24 cellular contexts compared by ENCODE assay signal in the genomic region with DNA sequence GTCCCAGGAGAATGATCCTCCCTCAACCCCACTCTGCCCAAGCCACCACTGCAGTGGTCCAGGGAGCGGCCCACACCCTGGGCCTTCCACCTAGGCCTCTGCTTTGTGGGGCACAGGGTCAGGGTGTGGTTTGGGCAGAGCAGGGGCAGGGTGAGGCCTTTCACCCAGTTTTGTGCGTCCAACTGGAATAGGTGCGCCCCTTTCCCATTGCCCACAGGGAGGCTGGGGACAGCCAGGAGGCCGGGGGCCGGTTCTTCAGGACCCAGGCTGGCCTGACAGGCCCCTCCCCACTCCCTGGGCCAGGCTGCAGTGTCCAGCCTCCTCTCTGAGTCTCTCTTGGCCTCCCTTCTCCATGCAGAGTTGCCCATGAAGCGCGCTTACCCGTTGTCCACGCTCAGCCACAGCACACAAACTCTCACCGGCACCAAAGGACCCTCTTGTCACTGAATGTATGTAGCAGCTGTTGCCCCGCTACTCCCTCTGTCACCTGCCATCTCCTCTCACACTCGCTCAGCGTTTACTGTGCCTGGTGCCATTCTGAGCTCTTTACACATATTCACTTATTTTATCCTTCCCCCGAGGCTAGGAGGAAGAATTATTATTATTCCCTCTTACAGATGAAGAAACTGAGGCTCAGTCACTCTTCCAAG. TPM values are rescaled to one million over a fixed set of nuclear protein-coding genes. Genes with fewer than 3 reads are reported as not detected.
"Had no signal": no experiment of that assay in that cellular context is flagged by ENCODE, and none has a peak within 500 bp of the region (broad histone marks: within the 10 kb centered on the region; RNA-seq: fewer than 3 reads in every experiment).

No MANE protein-coding gene starts in this region.

- H3K4me3 ChIP-seq: coronary artery, gastrocnemius medialis, heart left ventricle, mucosa of descending colon, psoas muscle had no signal

- H3K9me3 Mint-ChIP-seq: activated CD8-positive, alpha-beta T cell treated with anti-CD3 and anti-CD28 coated beads for 36 hours; activated naive CD4-positive, alpha-beta T cell treated with anti-CD3 and anti-CD28 coated beads for 36 hours; central memory CD8-positive, alpha-beta T cell; memory B cell; naive B cell; neural crest cell; stimulated activated effector memory CD8-positive, alpha-beta T cell treated with anti-CD3 and anti-CD28 coated beads, Interleukin-12 subunit alpha, Interleukin-12 subunit beta, amount 100 ng/mL, for 72 hours; T-helper 2 cell treated with Interferon-gamma antibody and Interleukin-4, amounts not matched to agents 5 μg/mL and 100 μg/mL, for 36 hours; WTC11 had no signal

- H3K27me3 Mint-ChIP-seq: activated CD8-positive, alpha-beta T cell treated with anti-CD3 and anti-CD28 coated beads for 36 hours had no signal

- H3K4me1 Mint-ChIP-seq: activated CD4-positive, alpha-beta T cell treated with anti-CD3 and anti-CD28 coated beads for 36 hours; central memory CD8-positive, alpha-beta T cell; memory B cell; naive B cell; neural crest cell; stimulated activated effector memory CD8-positive, alpha-beta T cell treated with anti-CD3 and anti-CD28 coated beads, Interleukin-12 subunit alpha, Interleukin-12 subunit beta, amount 100 ng/mL, for 72 hours; WTC11 had no signal

- H3K4me1 ChIP-seq: gastrocnemius medialis, heart left ventricle, psoas muscle had no signal

- DNase-seq: activated CD4-positive, alpha-beta T cell treated with anti-CD3 and anti-CD28 coated beads for 36 hours; activated CD8-positive, alpha-beta T cell treated with anti-CD3 and anti-CD28 coated beads for 36 hours; activated naive CD4-positive, alpha-beta T cell treated with anti-CD3 and anti-CD28 coated beads for 36 hours; activated T-cell treated with anti-CD3 and anti-CD28 coated beads, Interleukin-2, amount 50 U/mL, for 1 hour; brain microvascular endothelial cell; gastrocnemius medialis; left ventricle myocardium superior; mucosa of descending colon; naive B cell; psoas muscle; right cardiac atrium; small intestine; stimulated activated CD4-positive, alpha-beta T cell treated with anti-CD3 and anti-CD28 coated beads, Interleukin-4, amount 100 ng/mL, for 24 hours had no signal

- H3K27ac Mint-ChIP-seq: activated CD4-positive, alpha-beta T cell treated with anti-CD3 and anti-CD28 coated beads for 36 hours; activated CD8-positive, alpha-beta T cell treated with anti-CD3 and anti-CD28 coated beads for 36 hours; activated naive CD4-positive, alpha-beta T cell treated with anti-CD3 and anti-CD28 coated beads for 36 hours; memory B cell; naive B cell; stimulated activated effector memory CD8-positive, alpha-beta T cell treated with anti-CD3 and anti-CD28 coated beads, Interleukin-12 subunit alpha, Interleukin-12 subunit beta, amount 100 ng/mL, for 72 hours; T-helper 2 cell treated with Interferon-gamma antibody and Interleukin-4, amounts not matched to agents 5 μg/mL and 100 μg/mL, for 36 hours; WTC11 had no signal

- H3K27ac ChIP-seq: brain microvascular endothelial cell, coronary artery, gastrocnemius medialis, heart left ventricle, psoas muscle had no signal

- H3K36me3 ChIP-seq: brain microvascular endothelial cell, gastrocnemius medialis, heart left ventricle had no signal

- FAIRE-seq: small intestine, TTC549 had no signal

- H3K4me3 Mint-ChIP-seq: activated CD4-positive, alpha-beta T cell treated with anti-CD3 and anti-CD28 coated beads for 36 hours; activated CD8-positive, alpha-beta T cell treated with anti-CD3 and anti-CD28 coated beads for 36 hours; activated naive CD4-positive, alpha-beta T cell treated with anti-CD3 and anti-CD28 coated beads for 36 hours; central memory CD8-positive, alpha-beta T cell; memory B cell; naive B cell; neural crest cell; stimulated activated effector memory CD8-positive, alpha-beta T cell treated with anti-CD3 and anti-CD28 coated beads, Interleukin-12 subunit alpha, Interleukin-12 subunit beta, amount 100 ng/mL, for 72 hours; T-helper 2 cell treated with Interferon-gamma antibody and Interleukin-4, amounts not matched to agents 5 μg/mL and 100 μg/mL, for 36 hours; WTC11 had no signal

- H3K27me3 ChIP-seq: brain microvascular endothelial cell, gastrocnemius medialis, heart left ventricle had no signal

- H3K36me3 Mint-ChIP-seq: memory B cell; naive B cell; stimulated activated effector memory CD8-positive, alpha-beta T cell treated with anti-CD3 and anti-CD28 coated beads, Interleukin-12 subunit alpha, Interleukin-12 subunit beta, amount 100 ng/mL, for 72 hours; WTC11 had no signal

- H3K9me3 ChIP-seq: gastrocnemius medialis, heart left ventricle, mucosa of descending colon, psoas muscle had no signal

- ATAC-seq: activated CD4-positive, alpha-beta T cell treated with anti-CD3 and anti-CD28 coated beads for 36 hours; activated CD8-positive, alpha-beta T cell treated with anti-CD3 and anti-CD28 coated beads for 36 hours; gastrocnemius medialis; left ventricle myocardium superior; mucosa of descending colon; right cardiac atrium; stimulated activated effector memory CD8-positive, alpha-beta T cell treated with anti-CD3 and anti-CD28 coated beads, Interleukin-12 subunit alpha, Interleukin-12 subunit beta, amount 100 ng/mL, for 72 hours; WTC11 had no signal

RNA-seq across cellular contexts. Expression of a gene that starts 41.9 kb away (rescaled TPM):
- total RNA-seq: activated CD4-positive, alpha-beta T cell treated with anti-CD3 and anti-CD28 coated beads for 36 hours; activated CD8-positive, alpha-beta T cell treated with anti-CD3 and anti-CD28 coated beads for 36 hours; activated naive CD4-positive, alpha-beta T cell treated with anti-CD3 and anti-CD28 coated beads for 36 hours; gastrocnemius medialis; heart left ventricle; left ventricle myocardium superior; mucosa of descending colon; neural crest cell; osteocyte; psoas muscle; right cardiac atrium; urinary bladder; WTC11 had no signal
